16 cellular contexts compared by ENCODE assay signal in the genomic region with DNA sequence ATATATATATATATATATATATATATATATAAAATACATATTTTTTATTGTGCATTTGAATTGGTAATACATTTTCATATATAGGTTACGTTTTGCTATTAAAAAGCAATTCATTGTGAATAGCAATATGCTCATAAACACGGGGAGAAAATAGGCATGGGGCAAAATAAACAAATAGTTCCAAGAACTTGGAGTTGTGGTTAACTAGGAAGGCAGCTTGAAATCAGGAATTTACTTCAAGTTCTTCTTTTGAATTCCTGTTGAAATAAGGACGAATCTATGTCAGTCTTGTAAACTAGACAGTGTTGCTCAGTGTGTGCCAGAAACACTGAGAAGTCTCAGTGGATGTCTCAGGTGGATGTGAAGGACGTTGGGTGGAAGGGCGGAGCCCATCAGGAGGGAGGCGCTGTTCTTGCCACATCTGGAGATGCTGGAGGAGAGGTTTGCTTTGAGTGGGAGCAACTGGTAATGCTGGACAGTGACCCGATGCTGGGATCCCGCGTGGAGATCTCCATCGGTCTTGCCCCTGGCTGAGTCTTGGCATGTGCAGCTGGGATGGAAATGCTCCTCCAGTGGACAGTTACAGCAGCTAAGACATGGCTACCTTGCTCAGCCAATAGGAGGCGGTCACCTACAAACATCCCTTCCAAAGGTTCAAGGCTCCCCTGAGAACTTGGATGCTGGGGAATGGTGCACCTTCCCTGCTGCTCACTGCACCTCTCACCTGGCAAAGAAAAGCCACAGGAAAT.
"Had no signal": no experiment of that assay in that cellular context is flagged by ENCODE, and none has a peak within 500 bp of the region (broad histone marks: within the 10 kb centered on the region; RNA-seq: fewer than 3 reads in every experiment).

No MANE protein-coding gene starts in this region.

- H3K4me1 ChIP-seq: ascending aorta, breast epithelium, parathyroid adenoma had no signal

- H3K4me3 ChIP-seq: ascending aorta, breast epithelium, skin epidermis, thyroid gland had no signal

- H3K27ac Mint-ChIP-seq: activated T-helper 17 cell treated with anti-CD3 and anti-CD28 coated beads, Interleukin-2, amount 50 U/mL, for 72 hours; stimulated activated naive B cell treated with anti-CD40 and anti-IgM and Interleukin-4, amounts not matched to agents 10 μg/mL and 1 μg/mL and 100 μg/mL, for 72 hours had no signal

- ATAC-seq: activated T-helper 17 cell treated with anti-CD3 and anti-CD28 coated beads, Interleukin-2, amount 50 U/mL, for 72 hours; stimulated activated naive B cell treated with anti-CD40 and anti-IgM and Interleukin-4, amounts not matched to agents 10 μg/mL and 1 μg/mL and 100 μg/mL, for 72 hours had no signal

- H3K36me3 ChIP-seq: ascending aorta, breast epithelium, thyroid gland had no signal

- H3K9me3 Mint-ChIP-seq: activated T-helper 17 cell treated with anti-CD3 and anti-CD28 coated beads, Interleukin-2, amount 50 U/mL, for 72 hours; stimulated activated naive B cell treated with anti-CD40 and anti-IgM and Interleukin-4, amounts not matched to agents 10 μg/mL and 1 μg/mL and 100 μg/mL, for 72 hours had no signal

- H3K27ac ChIP-seq: ascending aorta, breast epithelium, parathyroid adenoma, thyroid gland had no signal

- H3K9me3 ChIP-seq: ascending aorta, breast epithelium, thyroid gland had no signal

- H3K4me3 Mint-ChIP-seq: activated T-helper 17 cell treated with anti-CD3 and anti-CD28 coated beads, Interleukin-2, amount 50 U/mL, for 72 hours; stimulated activated naive B cell treated with anti-CD40 and anti-IgM and Interleukin-4, amounts not matched to agents 10 μg/mL and 1 μg/mL and 100 μg/mL, for 72 hours had no signal

- H3K79me2 ChIP-seq: parathyroid adenoma had no signal

- H3K27me3 ChIP-seq: ascending aorta, breast epithelium, dorsolateral prefrontal cortex, thyroid gland had no signal

- H3K4me1 Mint-ChIP-seq: activated T-helper 17 cell treated with anti-CD3 and anti-CD28 coated beads, Interleukin-2, amount 50 U/mL, for 72 hours had no signal

- DNase-seq: activated CD4-positive, alpha-beta T cell treated with anti-CD3 and anti-CD28 coated beads for 1 hour; activated CD4-positive, alpha-beta T cell treated with anti-CD3 and anti-CD28 coated beads, Interleukin-2, amount 50 U/mL, for 48 hours; activated naive CD4-positive, alpha-beta T cell treated with Interleukin-2 at 50 U/mL for 16 hours; dorsolateral prefrontal cortex; erythroblast; islet precursor cell; stimulated activated CD4-positive, alpha-beta T cell treated with anti-CD3 and anti-CD28 coated beads, Interleukin-15, amount 100 ng/mL, for 24 hours; stimulated activated CD4-positive, alpha-beta T cell treated with anti-CD3 and anti-CD28 coated beads, Interleukin-4, amount 100 ng/mL, for 1 hour; stimulated activated naive B cell treated with anti-CD40 and anti-IgM and Interleukin-4, amounts not matched to agents 10 μg/mL and 1 μg/mL and 100 μg/mL, for 72 hours; T1000 had no signal

- H3K36me3 Mint-ChIP-seq: stimulated activated naive B cell treated with anti-CD40 and anti-IgM and Interleukin-4, amounts not matched to agents 10 μg/mL and 1 μg/mL and 100 μg/mL, for 72 hours had no signal
